ENCODE assay signal across 20 cellular contexts in genomic region chr13:64662887-64663593, GRCh38.
DNase-seq lines count a peak whose midpoint lies in the region; ATAC-seq and TF ChIP-seq lines count a peak whose summit lies in the region.
"Had no signal": no experiment of that assay in that cellular context is flagged by ENCODE, and none has a peak within 500 bp of the region (broad histone marks: within the 10 kb centered on the region; RNA-seq: fewer than 3 reads in every experiment).

No MANE protein-coding gene starts in this region.

- H3K4me1 Mint-ChIP-seq in stimulated activated effector memory CD8-positive, alpha-beta T cell treated with anti-CD3 and anti-CD28 coated beads, Interleukin-12 subunit alpha, Interleukin-12 subunit beta, amount 100 ng/mL, for 72 hours: no peaks in the 10 kb centered on the region
- H3K4me1 Mint-ChIP-seq: CD14-positive monocyte; CD8-positive, alpha-beta memory T cell had no signal

- H3K27ac Mint-ChIP-seq in stimulated activated effector memory CD8-positive, alpha-beta T cell treated with anti-CD3 and anti-CD28 coated beads, Interleukin-12 subunit alpha, Interleukin-12 subunit beta, amount 100 ng/mL, for 72 hours: no peak overlapping the region
- H3K27ac Mint-ChIP-seq: CD14-positive monocyte; CD4-positive, alpha-beta T cell; CD8-positive, alpha-beta memory T cell had no signal

- peak; percentile 43 for ATAC-seq in stimulated activated effector memory CD8-positive, alpha-beta T cell treated with anti-CD3 and anti-CD28 coated beads, Interleukin-12 subunit alpha, Interleukin-12 subunit beta, amount 100 ng/mL, for 72 hours
- no peak for ATAC-seq in activated CD4-positive, CD25-positive, alpha-beta regulatory T cell treated with anti-CD3 and anti-CD28 coated beads, Interleukin-2, amount 50 U/mL, for 24 hours
- no peak for ATAC-seq in HG02970 (IDR thresholded peaks at IDR 0.05; ENCODE audit: low FRiP score, unreplicated experiment)
- ATAC-seq: A549 had no signal

- peaks cover 24% of the 10 kb centered on the region for H3K9me3 ChIP-seq in left ventricle myocardium inferior (replicated peaks)
- H3K9me3 ChIP-seq: A549, BE2C, HAP-1 had no signal

- H3K27me3 ChIP-seq in left ventricle myocardium inferior (ENCODE audit: low read depth): no peaks in the 10 kb centered on the region
- H3K27me3 ChIP-seq: BE2C; BLaER1 treated with 17β-estradiol and CSF1 and Interleukin-3, amounts not matched to agents 10 nM and 100 nM had no signal

- intact Hi-C loops in cardiac septum (cut with DNase I) (no loop called here), left ventricle myocardium inferior (cut with micrococcal nuclease) (no loop called here)

- H3K4me3 Mint-ChIP-seq in stimulated activated effector memory CD8-positive, alpha-beta T cell treated with anti-CD3 and anti-CD28 coated beads, Interleukin-12 subunit alpha, Interleukin-12 subunit beta, amount 100 ng/mL, for 72 hours: no peak overlapping the region
- H3K4me3 Mint-ChIP-seq: CD14-positive monocyte; CD4-positive, alpha-beta T cell; CD8-positive, alpha-beta memory T cell had no signal

- no peaks in the 10 kb centered on the region for H3K4me1 ChIP-seq in left ventricle myocardium inferior
- H3K4me1 ChIP-seq: A549; BE2C; BLaER1 treated with 17β-estradiol and CSF1 and Interleukin-3, amounts not matched to agents 10 nM and 100 nM; HAP-1 had no signal

- TF ChIP-seq CTCF in left ventricle myocardium inferior (IDR thresholded peaks at IDR 0.05; ENCODE audit: borderline replicate concordance): no peak

- H3K36me3 ChIP-seq in left ventricle myocardium inferior: no peaks in the 10 kb centered on the region
- H3K36me3 ChIP-seq: BE2C; BLaER1 treated with 17β-estradiol and CSF1 and Interleukin-3, amounts not matched to agents 10 nM and 100 nM; HAP-1 had no signal

- H3K4me3 ChIP-seq in left ventricle myocardium inferior: no peak overlapping the region
- H3K4me3 ChIP-seq: A549; BLaER1 treated with 17β-estradiol and CSF1 and Interleukin-3, amounts not matched to agents 10 nM and 100 nM; HAP-1 had no signal

- peak; percentile 73 for DNase-seq in cardiac septum (ENCODE audit: low spot score)
- DNase-seq in left ventricle myocardium inferior: no peak
- DNase-seq in OCI-M1 (lab: John Stamatoyannopoulos, UW): peak; percentile 19
- no peak for DNase-seq in stimulated activated effector memory CD8-positive, alpha-beta T cell treated with anti-CD3 and anti-CD28 coated beads, Interleukin-12 subunit alpha, Interleukin-12 subunit beta, amount 100 ng/mL, for 72 hours (ENCODE audit: low spot score in 2 of 2)
- no peak for DNase-seq in T-helper 9 cell
- DNase-seq: 8988T; ACHN; AML-193; BE2C; CD4-positive, alpha-beta T cell; DMS 273 treated with DMSO at 0.1 percent for 48 hours; DND-41; GOT3 had no signal

- H3K36me3 Mint-ChIP-seq in stimulated activated effector memory CD8-positive, alpha-beta T cell treated with anti-CD3 and anti-CD28 coated beads, Interleukin-12 subunit alpha, Interleukin-12 subunit beta, amount 100 ng/mL, for 72 hours: no peaks in the 10 kb centered on the region
- H3K36me3 Mint-ChIP-seq: CD14-positive monocyte; CD8-positive, alpha-beta memory T cell had no signal

- H3K9me3 Mint-ChIP-seq in stimulated activated effector memory CD8-positive, alpha-beta T cell treated with anti-CD3 and anti-CD28 coated beads, Interleukin-12 subunit alpha, Interleukin-12 subunit beta, amount 100 ng/mL, for 72 hours: peaks cover 3% of the 10 kb centered on the region

- no peak overlapping the region for H3K27ac ChIP-seq in left ventricle myocardium inferior (replicated peaks)
- H3K27ac ChIP-seq: A549; BLaER1 treated with 17β-estradiol and CSF1 and Interleukin-3, amounts not matched to agents 10 nM and 100 nM had no signal

Comparison
In these comparisons a context has a peak if more than half of its experiments do, and no peak if none do; other contexts are left out.
1. DNase-seq: peak in cardiac septum (single experiment) and OCI-M1 (single experiment); none in left ventricle myocardium inferior (single experiment), stimulated activated effector memory CD8-positive, alpha-beta T cell treated with anti-CD3 and anti-CD28 coated beads, Interleukin-12 subunit alpha, Interleukin-12 subunit beta, amount 100 ng/mL, for 72 hours (0 of 2) and T-helper 9 cell (single experiment).